Comparison of ENCODE assay signal across 17 cellular contexts in the genomic region with DNA sequence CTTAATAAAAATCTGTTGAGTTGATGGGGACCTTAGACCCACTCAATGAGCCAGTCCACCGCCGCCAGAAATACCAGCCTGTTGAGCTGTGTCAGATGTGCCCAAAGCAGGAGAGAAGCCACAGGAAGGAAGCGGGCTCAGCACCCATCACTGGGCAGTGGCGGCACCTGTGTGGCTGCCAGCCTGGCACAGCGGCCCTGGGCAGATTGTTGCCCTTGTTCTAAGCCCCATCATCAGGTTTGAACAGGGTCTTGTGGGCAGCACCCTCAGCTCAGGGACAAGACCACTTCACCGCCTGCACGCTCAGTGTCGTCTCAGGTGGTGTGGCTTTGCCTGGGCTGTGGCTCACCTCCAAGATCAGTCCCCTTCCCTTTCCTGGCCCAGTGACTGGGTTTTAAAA. TPM values are rescaled to one million over a fixed set of nuclear protein-coding genes. Genes with fewer than 3 reads are reported as not detected.
"Had no signal": no experiment of that assay in that cellular context is flagged by ENCODE, and none has a peak within 500 bp of the region (broad histone marks: within the 10 kb centered on the region; RNA-seq: fewer than 3 reads in every experiment).

No MANE protein-coding gene starts in this region.

- H3K4me3 ChIP-seq: breast epithelium, heart left ventricle, neural progenitor cell, skin epidermis, tibial artery, vagina had no signal

- H3K27me3 Mint-ChIP-seq: activated CD4-positive, alpha-beta memory T cell treated with anti-CD3 and anti-CD28 coated beads for 36 hours; activated naive CD8-positive, alpha-beta T cell treated with anti-CD3 and anti-CD28 coated beads, Interleukin-2, amount 10 ng/mL, durations not matched to agents 7 days and 5 days had no signal

- H3K9ac ChIP-seq: neural progenitor cell, parathyroid adenoma had no signal

- H3K36me3 ChIP-seq: breast epithelium, neural progenitor cell, vagina had no signal

- H3K4me3 Mint-ChIP-seq: activated CD4-positive, alpha-beta memory T cell treated with anti-CD3 and anti-CD28 coated beads for 36 hours; activated naive CD8-positive, alpha-beta T cell treated with anti-CD3 and anti-CD28 coated beads, Interleukin-2, amount 10 ng/mL, durations not matched to agents 7 days and 5 days; neural progenitor cell had no signal

- H3K36me3 Mint-ChIP-seq: activated CD4-positive, alpha-beta memory T cell treated with anti-CD3 and anti-CD28 coated beads for 36 hours; activated naive CD8-positive, alpha-beta T cell treated with anti-CD3 and anti-CD28 coated beads, Interleukin-2, amount 10 ng/mL, durations not matched to agents 7 days and 5 days had no signal

- H3K4me1 ChIP-seq: breast epithelium, parathyroid adenoma had no signal

- H2AFZ ChIP-seq: neural progenitor cell, parathyroid adenoma had no signal

- DNase-seq: activated CD4-positive, alpha-beta memory T cell treated with anti-CD3 and anti-CD28 coated beads for 36 hours; activated CD4-positive, CD25-positive, alpha-beta regulatory T cell treated with anti-CD3 and anti-CD28 coated beads, Interleukin-2, amount 50 U/mL, for 72 hours; activated CD8-positive, alpha-beta memory T cell treated with anti-CD3 and anti-CD28 coated beads, Interleukin-2, amount 50 U/mL, for 4 hours; activated naive CD8-positive, alpha-beta T cell treated with anti-CD3 and anti-CD28 coated beads, Interleukin-2, amount 10 ng/mL, durations not matched to agents 7 days and 5 days; heart left ventricle; islet precursor cell; left ventricle myocardium superior; stimulated activated CD4-positive, alpha-beta T cell treated with anti-CD3 and anti-CD28 coated beads, Interleukin-4, amount 100 ng/mL, for 4 hours; T-helper 9 cell; tibial artery had no signal

- H3K27ac ChIP-seq: breast epithelium, heart left ventricle, neural progenitor cell, parathyroid adenoma, skin epidermis, tibial artery, vagina had no signal

- H3K9me3 ChIP-seq: breast epithelium, heart left ventricle, tibial artery, vagina had no signal

- H3K27ac Mint-ChIP-seq: activated CD4-positive, alpha-beta memory T cell treated with anti-CD3 and anti-CD28 coated beads for 36 hours; activated naive CD8-positive, alpha-beta T cell treated with anti-CD3 and anti-CD28 coated beads, Interleukin-2, amount 10 ng/mL, durations not matched to agents 7 days and 5 days; neural progenitor cell had no signal

- H3K27me3 ChIP-seq: breast epithelium, heart left ventricle, neural progenitor cell, tibial artery, vagina had no signal

- H3K9me3 Mint-ChIP-seq: activated CD4-positive, alpha-beta memory T cell treated with anti-CD3 and anti-CD28 coated beads for 36 hours; activated naive CD8-positive, alpha-beta T cell treated with anti-CD3 and anti-CD28 coated beads, Interleukin-2, amount 10 ng/mL, durations not matched to agents 7 days and 5 days; neural progenitor cell had no signal

- ATAC-seq: heart left ventricle, left ventricle myocardium superior had no signal

- H3K4me2 ChIP-seq: neural progenitor cell had no signal

RNA-seq across cellular contexts. Expression of a gene that starts 52.1 kb away (rescaled TPM):
- total RNA-seq: endothelial cell of umbilical vein, left ventricle myocardium superior, mesenteric fat pad had no signal
